10 cellular contexts compared by ENCODE assay signal in genomic region chr1:55426619-55427018, GRCh38.
"Had no signal": no experiment of that assay in that cellular context is flagged by ENCODE, and none has a peak within 500 bp of the region (broad histone marks: within the 10 kb centered on the region; RNA-seq: fewer than 3 reads in every experiment).

No MANE protein-coding gene starts in this region.

- DNase-seq: activated CD4-positive, alpha-beta T cell treated with anti-CD3 and anti-CD28 coated beads, Interleukin-2, amount 50 U/mL, for 1 hour; activated T-cell treated with anti-CD3 and anti-CD28 coated beads, Interleukin-2, amount 50 U/mL, for 1 hour; amniotic stem cell; foreskin melanocyte; kidney; left ventricle myocardium superior; small intestine; thyroid gland had no signal

- H2AFZ ChIP-seq: neural progenitor cell had no signal

- H3K4me3 ChIP-seq: neural progenitor cell, thyroid gland had no signal

- H3K27me3 ChIP-seq: neural progenitor cell, thyroid gland had no signal

- H3K9me3 ChIP-seq: thyroid gland had no signal

- H3K4me2 ChIP-seq: neural progenitor cell had no signal

- H3K9ac ChIP-seq: neural progenitor cell had no signal

- H3K36me3 ChIP-seq: neural progenitor cell, thyroid gland had no signal

- ATAC-seq: esophagus mucosa, left ventricle myocardium superior had no signal

- H3K4me1 ChIP-seq: neural progenitor cell had no signal

- H3K27ac ChIP-seq: neural progenitor cell, thyroid gland had no signal
